20 cellular contexts compared by ENCODE assay signal in genomic region chr10:86506062-86506461, GRCh38. TPM values are rescaled to one million over a fixed set of nuclear protein-coding genes. Genes with fewer than 3 reads are reported as not detected.
DNase-seq lines count a peak whose midpoint lies in the region; ATAC-seq and TF ChIP-seq lines count a peak whose summit lies in the region.
"Had no signal": no experiment of that assay in that cellular context is flagged by ENCODE, and none has a peak within 500 bp of the region (broad histone marks: within the 10 kb centered on the region; RNA-seq: fewer than 3 reads in every experiment).

No MANE protein-coding gene starts in this region.

- H3K27me3 ChIP-seq in CD4-positive, CD25-positive, alpha-beta regulatory T cell (ENCODE audit: control insufficient read depth, insufficient read depth, low read length): no peaks in the 10 kb centered on the region
- H3K27me3 ChIP-seq in CD8-positive, alpha-beta memory T cell (ENCODE audit: insufficient read depth, low read length, poor library complexity, severe bottlenecking): no peaks in the 10 kb centered on the region
- H3K27me3 ChIP-seq in BE2C: no peaks in the 10 kb centered on the region
- H3K27me3 ChIP-seq: Peyer's patch had no signal

- H3K27ac Mint-ChIP-seq in CD4-positive, CD25-positive, alpha-beta regulatory T cell: peak overlapping the region; percentile 7 to 81 (median 55)
- H3K27ac Mint-ChIP-seq in CD8-positive, alpha-beta memory T cell: peak overlapping the region in 7 of 8 donors; percentile 8 to 83 (median 50)
- peak overlapping the region; percentile 45 for H3K27ac Mint-ChIP-seq in T-helper 17 cell
- peak overlapping the region; percentile 45 for H3K27ac Mint-ChIP-seq in mesothelial cell of epicardium
- peak overlapping the region in 1 of 2 donors; percentile 36 for H3K27ac Mint-ChIP-seq in effector memory CD8-positive, alpha-beta T cell

- H3K27ac ChIP-seq in CD4-positive, CD25-positive, alpha-beta regulatory T cell (ENCODE audit: insufficient read depth, low read length, poor library complexity, severe bottlenecking): peak overlapping the region; percentile 23
- no peak overlapping the region for H3K27ac ChIP-seq in CD8-positive, alpha-beta memory T cell (ENCODE audit: low read depth, low read length)
- H3K27ac ChIP-seq: Peyer's patch, prostate gland, SK-N-MC, skin epidermis had no signal

- H3K4me1 Mint-ChIP-seq in CD4-positive, CD25-positive, alpha-beta regulatory T cell: peaks cover 9 to 55% (median 37%) of the 10 kb centered on the region in 4 donors
- peaks cover 27 to 54% (median 37%) of the 10 kb centered on the region in 3 donors for H3K4me1 Mint-ChIP-seq in CD8-positive, alpha-beta memory T cell
- H3K4me1 Mint-ChIP-seq in T-helper 17 cell (peaks cover 20% of the 10 kb centered on the region), mesothelial cell of epicardium (no peaks in the 10 kb centered on the region)
- H3K4me1 Mint-ChIP-seq in effector memory CD8-positive, alpha-beta T cell (ENCODE audit: low read depth in 2 of 2): peaks cover 17 to 36% of the 10 kb centered on the region in 2 donors

- no peaks in the 10 kb centered on the region for H3K27me3 Mint-ChIP-seq in CD4-positive, CD25-positive, alpha-beta regulatory T cell
- no peaks in the 10 kb centered on the region for H3K27me3 Mint-ChIP-seq in CD8-positive, alpha-beta memory T cell
- H3K27me3 Mint-ChIP-seq in T-helper 17 cell (no peaks in the 10 kb centered on the region), mesothelial cell of epicardium (ENCODE audit: low read depth) (no peaks in the 10 kb centered on the region)
- H3K27me3 Mint-ChIP-seq in effector memory CD8-positive, alpha-beta T cell: no peaks in the 10 kb centered on the region
- H3K27me3 Mint-ChIP-seq: IgD-negative memory B cell, naive B cell had no signal

- peaks cover 37% of the 10 kb centered on the region for H3K4me1 ChIP-seq in CD4-positive, CD25-positive, alpha-beta regulatory T cell (ENCODE audit: control insufficient read depth, insufficient read depth, low read length, poor library complexity, severe bottlenecking)
- peaks cover 22% of the 10 kb centered on the region for H3K4me1 ChIP-seq in CD8-positive, alpha-beta memory T cell (ENCODE audit: insufficient read depth, low read length)
- H3K4me1 ChIP-seq in BE2C: no peaks in the 10 kb centered on the region
- H3K4me1 ChIP-seq: prostate gland had no signal

- H3K36me3 Mint-ChIP-seq in CD4-positive, CD25-positive, alpha-beta regulatory T cell: peaks cover 20% of the 10 kb centered on the region
- H3K36me3 Mint-ChIP-seq in CD8-positive, alpha-beta memory T cell: peaks cover 0 to 43% (median 3%) of the 10 kb centered on the region in 3 donors
- H3K36me3 Mint-ChIP-seq in T-helper 17 cell (ENCODE audit: low read depth) (no peaks in the 10 kb centered on the region), mesothelial cell of epicardium (peaks cover 17% of the 10 kb centered on the region)
- peaks cover 48% of the 10 kb centered on the region for H3K36me3 Mint-ChIP-seq in effector memory CD8-positive, alpha-beta T cell (ENCODE audit: insufficient read depth)
- H3K36me3 Mint-ChIP-seq: IgD-negative memory B cell had no signal

- no peak overlapping the region for H3K4me3 ChIP-seq in CD4-positive, CD25-positive, alpha-beta regulatory T cell (ENCODE audit: low read depth, low read length)
- no peak overlapping the region for H3K4me3 ChIP-seq in CD8-positive, alpha-beta memory T cell (ENCODE audit: low read length)
- no peak overlapping the region for H3K4me3 ChIP-seq in BE2C (ENCODE audit: low read depth, low read length)
- H3K4me3 ChIP-seq: Peyer's patch, prostate gland, SK-N-MC, skin epidermis had no signal

- CTCF ChIA-PET in CD8-positive, alpha-beta memory T cell (lab: Charles Lee): interaction anchor here (1.1 kb wide), 1 partner anchor 16 kb away, joined by 3 read pairs; no protein-coding TSS in a partner anchor

- no peaks in the 10 kb centered on the region for H3K9me3 Mint-ChIP-seq in CD4-positive, CD25-positive, alpha-beta regulatory T cell
- no peaks in the 10 kb centered on the region for H3K9me3 Mint-ChIP-seq in CD8-positive, alpha-beta memory T cell
- H3K9me3 Mint-ChIP-seq in mesothelial cell of epicardium: no peaks in the 10 kb centered on the region
- no peaks in the 10 kb centered on the region for H3K9me3 Mint-ChIP-seq in effector memory CD8-positive, alpha-beta T cell
- H3K9me3 Mint-ChIP-seq: IgD-negative memory B cell, naive B cell had no signal

- no peak for ATAC-seq in CD4-positive, CD25-positive, alpha-beta regulatory T cell (ENCODE audit: low read depth in 2 of 2)
- no peak for ATAC-seq in T-helper 17 cell
- no peak for ATAC-seq in effector memory CD8-positive, alpha-beta T cell (replicated peaks)

- no peak for DNase-seq in CD4-positive, CD25-positive, alpha-beta regulatory T cell
- no peak for DNase-seq in CD8-positive, alpha-beta memory T cell
- DNase-seq in T-helper 17 cell (no peak), mesothelial cell of epicardium (ENCODE audit: low spot score in 2 of 2, unreplicated experiment in 2 of 2) (no peak), NOMO-1 treated with dmso at 0.1 percent for 144 hours (lab: John Stamatoyannopoulos, UW; ENCODE audit: unreplicated experiment) (no peak), BE2C (no peak), GM19240 (ENCODE audit: insufficient read length, low spot score) (no peak)
- no peak for DNase-seq in effector memory CD8-positive, alpha-beta T cell
- DNase-seq: AML-193, DMS 273 treated with DMSO at 0.1 percent for 48 hours, foreskin melanocyte, GF-D8, naive B cell, NCI-H1694, NCI-H748 treated with DMSO at 0.1 percent for 48 hours, Peyer's patch had no signal

- H3K9me3 ChIP-seq in CD4-positive, CD25-positive, alpha-beta regulatory T cell (ENCODE audit: control insufficient read depth in 2 of 2, low read length in 2 of 2): no peaks in the 10 kb centered on the region
- no peaks in the 10 kb centered on the region for H3K9me3 ChIP-seq in CD8-positive, alpha-beta memory T cell (ENCODE audit: low read length)
- no peaks in the 10 kb centered on the region for H3K9me3 ChIP-seq in T-helper 17 cell (ENCODE audit: control insufficient read depth, low read length, poor library complexity, severe bottlenecking)
- H3K9me3 ChIP-seq in BE2C: no peaks in the 10 kb centered on the region
- H3K9me3 ChIP-seq: Peyer's patch, prostate gland had no signal

- POLR2A ChIA-PET in CD8-positive, alpha-beta memory T cell (lab: Charles Lee): no interaction called here

- H3K4me3 Mint-ChIP-seq in CD4-positive, CD25-positive, alpha-beta regulatory T cell: peak overlapping the region in 3 of 4 donors; percentile 62 to 68 (median 64)
- H3K4me3 Mint-ChIP-seq in CD8-positive, alpha-beta memory T cell: peak overlapping the region in 2 of 7 donors; percentile 42 to 45
- H3K4me3 Mint-ChIP-seq in T-helper 17 cell (no peak overlapping the region), mesothelial cell of epicardium (no peak overlapping the region)
- peak overlapping the region in 1 of 2 donors; percentile 15 for H3K4me3 Mint-ChIP-seq in effector memory CD8-positive, alpha-beta T cell

- peaks cover 48% of the 10 kb centered on the region for H3K36me3 ChIP-seq in CD4-positive, CD25-positive, alpha-beta regulatory T cell (ENCODE audit: control insufficient read depth, insufficient read depth, low read length)
- peaks cover 5% of the 10 kb centered on the region for H3K36me3 ChIP-seq in CD8-positive, alpha-beta memory T cell (ENCODE audit: insufficient read depth, low read length)
- H3K36me3 ChIP-seq in BE2C: peaks cover 20% of the 10 kb centered on the region
- H3K36me3 ChIP-seq: prostate gland had no signal

- TF ChIP-seq CTCF in mesothelial cell of epicardium (IDR thresholded peaks at IDR 0.05; ENCODE audit: unreplicated experiment): no peak
- TF ChIP-seq CTCF in BE2C (IDR thresholded peaks at IDR 0.05; ENCODE audit: low read depth, low read length): no peak

RNA-seq across cellular contexts. Expression of gene WAPL, which starts 15.5 kb away (rescaled TPM):
- total RNA-seq in CD4-positive, CD25-positive, alpha-beta regulatory T cell: 54.3 TPM
- 10 to 100 TPM; 33.3 to 40.9 (median 36.2) TPM for polyA plus RNA-seq in CD4-positive, CD25-positive, alpha-beta regulatory T cell
- total RNA-seq in CD8-positive, alpha-beta memory T cell: 10 to 100 TPM; 49.7 to 54.2 TPM
- 41.9 TPM for polyA plus RNA-seq in CD8-positive, alpha-beta memory T cell
- total RNA-seq in T-helper 17 cell (10 to 100 TPM; 42.9 to 43.0 TPM), mesothelial cell of epicardium (42.8 to 43.4 TPM (median 43.3 TPM) in 3 replicates)
- 36.4 TPM for polyA plus RNA-seq in BE2C (2012; ENCODE audit: insufficient read depth, insufficient read length, low read depth)

Comparison
In these comparisons a context has a peak if more than half of its experiments do, and no peak if none do; other contexts are left out.
1. H3K4me3 Mint-ChIP-seq: peak in CD4-positive, CD25-positive, alpha-beta regulatory T cell (3 of 4); none in T-helper 17 cell (single experiment) and mesothelial cell of epicardium (single experiment).